8 cellular contexts compared by ENCODE assay signal in the genomic region with DNA sequence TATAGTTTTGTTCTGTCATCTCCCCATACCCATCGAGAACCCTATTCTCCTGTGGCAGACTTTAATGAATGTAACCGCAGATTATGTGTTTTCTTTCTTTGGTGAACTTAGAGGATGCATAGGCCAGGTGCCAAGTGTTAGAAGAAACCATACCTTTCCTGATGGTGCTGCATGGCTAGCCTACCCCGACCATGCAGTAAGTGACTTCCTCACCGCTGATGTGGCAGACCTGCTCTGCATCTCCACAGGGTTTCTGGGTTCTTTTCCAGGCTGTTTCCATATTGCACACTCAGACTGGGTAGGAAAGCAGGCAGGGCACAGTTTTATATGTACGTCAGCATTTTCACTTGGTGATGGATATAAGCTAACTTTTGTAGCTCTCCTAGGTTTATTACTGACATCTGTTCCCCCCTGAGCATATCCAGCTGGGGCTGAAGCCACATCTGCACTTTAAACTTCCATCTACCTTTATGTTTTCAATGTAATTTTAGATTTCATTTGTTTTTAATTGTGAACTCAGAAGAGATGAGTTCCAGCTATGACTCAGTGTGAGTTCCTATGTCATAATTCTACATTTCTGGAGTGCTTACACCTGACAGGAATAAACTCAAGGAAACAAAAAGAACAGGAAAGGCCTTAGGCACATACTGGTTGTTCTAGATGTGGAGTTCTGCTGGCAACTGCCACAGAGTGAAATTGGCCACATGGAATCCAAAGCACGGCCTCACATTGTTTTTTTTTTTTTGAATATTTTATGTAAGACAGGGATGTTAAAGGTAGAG. TPM values are rescaled to one million over a fixed set of nuclear protein-coding genes. Genes with fewer than 3 reads are reported as not detected.
A peak's percentile ranks its signal among the peaks of the same experiment; 100 is the strongest.
DNase-seq lines count a peak whose midpoint lies in the region; ATAC-seq and TF ChIP-seq lines count a peak whose summit lies in the region.

No MANE protein-coding gene starts in this region.

- intact Hi-C loops in Right ventricle myocardium superior (cut with DNase I) (no loop called here), Right ventricle myocardium inferior (cut with DNase I) (no loop called here), aorta (cut with DNase I) (no loop called here)

- no peaks in the 10 kb centered on the region for H3K36me3 ChIP-seq in right atrium auricular region
- H3K36me3 ChIP-seq in aorta (ENCODE audit: control insufficient read depth in 1 of 2, insufficient read depth in 2 of 2, low read length in 1 of 2), result no peaks in the 10 kb centered on the region

- no peaks in the 10 kb centered on the region for H3K9me3 ChIP-seq in right atrium auricular region
- H3K9me3 ChIP-seq in aorta (ENCODE audit: control insufficient read depth, low read length), result no peaks in the 10 kb centered on the region

- peak overlapping the region; percentile 76 for H3K27ac ChIP-seq in RWPE1
- peak overlapping the region; percentile 32 to 41 for H3K27ac ChIP-seq in right atrium auricular region
- peak overlapping the region in 1 of 2 donors; percentile 64 for H3K27ac ChIP-seq in aorta (ENCODE audit: low read depth in 1 of 2, low read length in 2 of 2)

- CTCF ChIA-PET in RWPE1 (lab: Yijun Ruan, JAX), result interaction anchor here (0.6 to 0.8 kb wide), 3 partner anchors 11 to 1627 kb away, joined by 3 to 6 read pairs (median 5); no protein-coding TSS in a partner anchor

- no peaks in the 10 kb centered on the region for H3K27me3 ChIP-seq in right atrium auricular region
- H3K27me3 ChIP-seq in aorta (ENCODE audit: control insufficient read depth in 1 of 2, insufficient read depth in 2 of 2, low read length in 1 of 2), result no peaks in the 10 kb centered on the region

- H3K4me3 ChIP-seq in right atrium auricular region, result no peak overlapping the region
- no peak overlapping the region for H3K4me3 ChIP-seq in aorta (ENCODE audit: low read length in 2 of 2)

- TF ChIP-seq CTCF in RWPE1 (conservative IDR thresholded peaks at IDR 0.05; ENCODE audit: low read depth) (no peak), right atrium auricular region (IDR thresholded peaks at IDR 0.05) (no peak)

- POLR2A ChIA-PET in RWPE1 (lab: Yijun Ruan, JAX; ENCODE audit: low non-redundant PET), result no interaction called here

- 38 to 41% methylated on average over 6 of the region's 6 CpGs for WGBS in aorta, 2 donors

- DNase-seq in Right ventricle myocardium superior, result no peak
- no peak for DNase-seq in Right ventricle myocardium inferior (ENCODE audit: missing footprints)
- DNase-seq in RWPE1 (ENCODE audit: low spot score), result peak; percentile 70
- no peak for DNase-seq in right atrium auricular region (ENCODE audit: low spot score)
- DNase-seq in aorta, result no peak
- no peak for DNase-seq in HuH-7 (ENCODE audit: low spot score)
- DNase-seq in left lobe of liver (ENCODE audit: low spot score), result no peak

- ATAC-seq in Right ventricle myocardium superior (ENCODE audit: poor library complexity) (peak; percentile 52), Right ventricle myocardium inferior (no peak), aorta (ENCODE audit: low FRiP score) (peak; percentile 50), GM21717 (IDR thresholded peaks at IDR 0.05; ENCODE audit: unreplicated experiment) (no peak), left lobe of liver (no peak)

- H3K4me1 ChIP-seq in right atrium auricular region (peaks cover 0 to 40% of the 10 kb centered on the region in 2 donors), aorta (ENCODE audit: control insufficient read depth in 1 of 2, insufficient read depth in 2 of 2, low read length in 2 of 2) (peaks cover 3 to 20% of the 10 kb centered on the region in 2 donors)

RNA-seq across cellular contexts. Expression of a gene that starts 42.4 kb away (rescaled TPM):
- 11.0 TPM for total RNA-seq in Right ventricle myocardium superior
- 11.9 TPM for total RNA-seq in Right ventricle myocardium inferior
- total RNA-seq in right atrium auricular region, result 10 to 100 TPM in 1 of 2 donors, 1 to 10 TPM in 1; 6.9 to 10.9 TPM
- total RNA-seq in aorta, result 10 to 100 TPM; 44.4 to 46.5 TPM
- polyA plus RNA-seq in aorta, result 10 to 100 TPM; 12.3 to 13.1 TPM
- total RNA-seq in left lobe of liver, result 6.0 TPM

Comparison
In these comparisons a context has a peak if more than half of its experiments do, and no peak if none do; other contexts are left out.
1. ATAC-seq: peak in Right ventricle myocardium superior (single experiment) and aorta (single experiment); none in Right ventricle myocardium inferior (single experiment), GM21717 (single experiment) and left lobe of liver (single experiment).